In genomic region chr1:25795955-25796806, GRCh38 we compare ENCODE assay signal across 9 cellular contexts. TPM values are rescaled to one million over a fixed set of nuclear protein-coding genes. Genes with fewer than 3 reads are reported as not detected.
DNase-seq lines count a peak whose midpoint lies in the region; ATAC-seq, FAIRE-seq and TF ChIP-seq lines count a peak whose summit lies in the region.
"Had no signal": no experiment of that assay in that cellular context is flagged by ENCODE, and none has a peak within 500 bp of the region (broad histone marks: within the 10 kb centered on the region; RNA-seq: fewer than 3 reads in every experiment).

No MANE protein-coding gene starts in this region.

- no peaks in the 10 kb centered on the region for H3K9me3 ChIP-seq in HepG2 (ENCODE audit: low read length)
- H3K9me3 ChIP-seq: suprapubic skin had no signal

- POLR2A ChIA-PET in activated CD8-positive, alpha-beta T cell treated with anti-CD3 and anti-CD28 coated beads, Interleukin-2, amount 10 ng/mL, durations not matched to agents 7 days and 5 days (lab: Charles Lee): interaction anchor here (1.1 kb wide), 2 partner anchors 22 to 27 kb away, joined by 3 to 5 read pairs; no protein-coding TSS in a partner anchor
- POLR2A ChIA-PET in HepG2 (lab: Yijun Ruan, JAX): no interaction called here

- H3K27ac ChIP-seq in HepG2 (ENCODE audit: extremely low read length, insufficient read depth, low read length): no peak overlapping the region
- H3K27ac ChIP-seq: suprapubic skin had no signal

- peaks cover 50% of the 10 kb centered on the region for H3K4me1 Mint-ChIP-seq in activated CD8-positive, alpha-beta T cell treated with anti-CD3 and anti-CD28 coated beads, Interleukin-2, amount 10 ng/mL, durations not matched to agents 7 days and 5 days (ENCODE audit: low read depth)

- peak overlapping the region; percentile 70 for H3K27ac Mint-ChIP-seq in activated CD8-positive, alpha-beta T cell treated with anti-CD3 and anti-CD28 coated beads, Interleukin-2, amount 10 ng/mL, durations not matched to agents 7 days and 5 days

- no peak overlapping the region for H3K4me3 ChIP-seq in HepG2 (replicated peaks in 1 of 3; ENCODE audit: insufficient read depth in 1 of 3, low read depth in 2 of 3, low read length in 3 of 3)
- H3K4me3 ChIP-seq: suprapubic skin had no signal

- no peaks in the 10 kb centered on the region for H3K79me2 ChIP-seq in HepG2 (ENCODE audit: insufficient read depth, low read length)

- peak overlapping the region; percentile 59 for H3K4me2 ChIP-seq in HepG2 (ENCODE audit: low read depth, low read length)

- no peak for TF ChIP-seq RAD21 in HepG2 (CRISPR knock-in tag; IDR thresholded peaks at IDR 0.05)

- TF ChIP-seq EP300 in HepG2 (IDR thresholded peaks at IDR 0.05; ENCODE audit: low read depth in 2 of 2, low read length in 2 of 2) (no peak), HepG2 (CRISPR knock-in tag; IDR thresholded peaks at IDR 0.05; ENCODE audit: borderline replicate concordance) (no peak)

- H3K36me3 Mint-ChIP-seq in activated CD8-positive, alpha-beta T cell treated with anti-CD3 and anti-CD28 coated beads, Interleukin-2, amount 10 ng/mL, durations not matched to agents 7 days and 5 days (ENCODE audit: low read depth): no peaks in the 10 kb centered on the region

- no peak for TF ChIP-seq CTCF in HepG2 (CRISPR knock-in tag; IDR thresholded peaks at IDR 0.05)

- BruUV-seq in HepG2 (replicated peaks; lab: Mats Ljungman, UMichigan): no TSS peak

- ATAC-seq in activated CD8-positive, alpha-beta T cell treated with anti-CD3 and anti-CD28 coated beads, Interleukin-2, amount 10 ng/mL, durations not matched to agents 7 days and 5 days: peak; percentile 27
- ATAC-seq in HepG2 (no peak), HG02610 (IDR thresholded peaks at IDR 0.05; ENCODE audit: unreplicated experiment) (no peak)

- no peak for FAIRE-seq in HepG2 (lab: Jason Lieb, UNC)

- peaks cover 0 to 17% of the 10 kb centered on the region in 2 experiments; a peak in 2 of 5 replicates for H3K27me3 ChIP-seq in HepG2 (ENCODE audit: control insufficient read depth in 1 of 2, insufficient read depth in 2 of 2, low read length in 2 of 2)
- H3K27me3 ChIP-seq: suprapubic skin had no signal

- TF ChIP-seq POLR2A in HepG2 (IDR thresholded peaks at IDR 0.05; ENCODE audit: insufficient read depth in 1 of 2, low read depth in 2 of 2, low read length in 2 of 2): no peak

- H3K4me1 ChIP-seq in HepG2 (ENCODE audit: insufficient read depth, low read length): peaks cover 34% of the 10 kb centered on the region

- in situ Hi-C loops in HepG2 (cut with HindIII; ENCODE audit: extremely low pct_ligation_motif_present, low pct_unique_long_range_greater_than_20kb): loop anchor here (5.0 kb wide), 1 partner anchor 39 kb away; no protein-coding TSS in a partner anchor

- no peak overlapping the region for H3K4me3 Mint-ChIP-seq in activated CD8-positive, alpha-beta T cell treated with anti-CD3 and anti-CD28 coated beads, Interleukin-2, amount 10 ng/mL, durations not matched to agents 7 days and 5 days

- no peaks in the 10 kb centered on the region for H4K20me1 ChIP-seq in HepG2 (ENCODE audit: insufficient read depth, low read length)

- H3K9ac ChIP-seq in HepG2 (ENCODE audit: insufficient read depth, low read depth, low read length): no peak overlapping the region

- no peaks in the 10 kb centered on the region for H3K9me3 Mint-ChIP-seq in activated CD8-positive, alpha-beta T cell treated with anti-CD3 and anti-CD28 coated beads, Interleukin-2, amount 10 ng/mL, durations not matched to agents 7 days and 5 days (ENCODE audit: insufficient read depth)

- H2AFZ ChIP-seq in HepG2 (ENCODE audit: low read length): no peak overlapping the region

- H3K27me3 Mint-ChIP-seq in activated CD8-positive, alpha-beta T cell treated with anti-CD3 and anti-CD28 coated beads, Interleukin-2, amount 10 ng/mL, durations not matched to agents 7 days and 5 days (ENCODE audit: low read depth): peaks cover 13% of the 10 kb centered on the region

- CTCF ChIA-PET in activated CD8-positive, alpha-beta T cell treated with anti-CD3 and anti-CD28 coated beads, Interleukin-2, amount 10 ng/mL, durations not matched to agents 7 days and 5 days (lab: Charles Lee): interaction anchor here (0.7 to 1.6 kb wide), 10 partner anchors 22 to 293 kb away, joined by 3 to 10 read pairs (median 4); no protein-coding TSS in a partner anchor
- CTCF ChIA-PET in HepG2 (lab: Yijun Ruan, JAX; ENCODE audit: low intra/inter-chr PET ratio, low total read pairs): interaction anchor here (0.7 to 2.4 kb wide), 6 partner anchors 15 to 188 kb away, joined by 3 to 13 read pairs (median 4); no protein-coding TSS in a partner anchor

- peak; percentile 67 for DNase-seq in stimulated activated CD4-positive, alpha-beta T cell treated with anti-CD3 and anti-CD28 coated beads, Interleukin-15, amount 100 ng/mL, for 24 hours
- DNase-seq in stimulated activated CD4-positive, alpha-beta T cell treated with anti-CD3 and anti-CD28 coated beads, Interleukin-12 subunit alpha, Interleukin-12 subunit beta, amount 100 ng/mL, for 4 hours: no peak
- no peak for DNase-seq in activated CD8-positive, alpha-beta T cell treated with anti-CD3 and anti-CD28 coated beads, Interleukin-2, amount 10 ng/mL, durations not matched to agents 7 days and 5 days
- DNase-seq in HepG2 (ENCODE audit: low spot score): no peak
- DNase-seq in NCI-H2227 (lab: John Stamatoyannopoulos, UW; ENCODE audit: unreplicated experiment): no peak
- no peak for DNase-seq in central memory CD4-positive, alpha-beta T cell
- no peak for DNase-seq in NCI-H748 treated with DMSO at 0.1 percent for 48 hours (lab: John Stamatoyannopoulos, UW)

- intact Hi-C loops in HepG2 (cut with micrococcal nuclease; ENCODE audit: unreplicated experiment): loop anchor here (5.0 kb wide), 2 partner anchors 39 to 179 kb away; partner anchors contain the start of gene MAN1C1

- 48% methylated on average over 21 of the region's 21 CpGs for WGBS in HepG2 (ENCODE audit: low lambda C conversion rate)

- no peaks in the 10 kb centered on the region for H3K36me3 ChIP-seq in HepG2 (replicated peaks in 1 of 2; ENCODE audit: control insufficient read depth in 1 of 2, insufficient read depth in 2 of 2, low read length in 2 of 2)
- H3K36me3 ChIP-seq: suprapubic skin had no signal

TF ChIP-seq in HepG2, 621 proteins besides CTCF, POLR2A, EP300 and RAD21:
- no peak for TF ChIP-seq IKZF1 (IDR thresholded peaks at IDR 0.05)
- TF ChIP-seq ZNF501 (CRISPR knock-in tag; IDR thresholded peaks at IDR 0.05): 0 out of 2 replicates have a peak, but pooled peaks have one; percentile 39

RNA-seq across cellular contexts. Expression of gene SELENON, which starts 3.8 kb away (rescaled TPM):
- total RNA-seq in activated CD8-positive, alpha-beta T cell treated with anti-CD3 and anti-CD28 coated beads, Interleukin-2, amount 10 ng/mL, durations not matched to agents 7 days and 5 days: 1 to 10 TPM; 4.5 to 5.1 TPM
- total RNA-seq in HepG2 (2016; rRNA removed; fragmentation: Illumina TruSeq; extraction: Trizol): 3.4 and 3.8 TPM in 2 replicates
- total RNA-seq in HepG2 (2016; cell fraction: cytosol; rRNA removed; fragmentation: Illumina TruSeq; extraction: Trizol; ENCODE audit: low read depth): 1.4 and 1.6 TPM in 2 replicates
- total RNA-seq in HepG2 (2016; cell fraction: insoluble cytoplasmic fraction; rRNA removed; fragmentation: Illumina TruSeq; extraction: Trizol): 2.6 and 3.9 TPM in 2 replicates
- 5.9 and 6.0 TPM in 2 replicates for total RNA-seq in HepG2 (2016; cell fraction: membrane; rRNA removed; fragmentation: Illumina TruSeq; extraction: Trizol)
- 6.6 and 8.7 TPM in 2 replicates for total RNA-seq in HepG2 (2016; cell fraction: nucleus; rRNA removed; fragmentation: Illumina TruSeq; extraction: Trizol)
- polyA plus RNA-seq in HepG2 (2011; rRNA removed): 8.0 and 8.9 TPM in 2 replicates
- 9.0 and 9.2 TPM in 2 replicates for polyA plus RNA-seq in HepG2 (2011; cell fraction: cytosol; rRNA removed)
- polyA plus RNA-seq in HepG2 (2011; cell fraction: nucleus; rRNA removed): 13.1 and 15.6 TPM in 2 replicates
- 10.5 and 11.5 TPM in 2 replicates for polyA plus RNA-seq in HepG2 (2012)
- 3.5 and 4.0 TPM in 2 replicates for polyA plus RNA-seq in HepG2 (2016; cell fraction: cytosol; fragmentation: Illumina TruSeq; extraction: Trizol; ENCODE audit: low read depth)
- 8.8 and 12.5 TPM in 2 replicates for polyA plus RNA-seq in HepG2 (2016; cell fraction: insoluble cytoplasmic fraction; fragmentation: Illumina TruSeq; extraction: Trizol; ENCODE audit: low read depth)
- polyA plus RNA-seq in HepG2 (2016; cell fraction: membrane; fragmentation: Illumina TruSeq; extraction: Trizol; ENCODE audit: low read depth): 12.1 and 12.7 TPM in 2 replicates
- polyA plus RNA-seq in HepG2 (2016; cell fraction: nucleus; fragmentation: Illumina TruSeq; extraction: Trizol; ENCODE audit: insufficient read depth, low read depth): 27.6 and 29.1 TPM in 2 replicates
- polyA minus RNA-seq in HepG2 (2011; rRNA and poly(A)+ RNA removed; ENCODE audit: low replicate concordance): 10.4 TPM in 2 replicates
- 8.1 and 8.3 TPM in 2 replicates for polyA minus RNA-seq in HepG2 (2011; cell fraction: cytosol; rRNA and poly(A)+ RNA removed)
- 3.1 and 5.0 TPM in 2 replicates for polyA minus RNA-seq in HepG2 (2011; cell fraction: nucleus; rRNA and poly(A)+ RNA removed)

RNA-seq across cellular contexts. Expression of gene MTFR1L, which starts 23.6 kb away (rescaled TPM):
- total RNA-seq in activated CD8-positive, alpha-beta T cell treated with anti-CD3 and anti-CD28 coated beads, Interleukin-2, amount 10 ng/mL, durations not matched to agents 7 days and 5 days: 10 to 100 TPM; 26.2 to 26.7 TPM
- 38.0 and 47.5 TPM in 2 replicates for total RNA-seq in HepG2 (2016; rRNA removed; fragmentation: Illumina TruSeq; extraction: Trizol)
- total RNA-seq in HepG2 (2016; cell fraction: cytosol; rRNA removed; fragmentation: Illumina TruSeq; extraction: Trizol; ENCODE audit: low read depth): 28.2 and 30.9 TPM in 2 replicates
- total RNA-seq in HepG2 (2016; cell fraction: insoluble cytoplasmic fraction; rRNA removed; fragmentation: Illumina TruSeq; extraction: Trizol): 40.1 and 47.2 TPM in 2 replicates
- 56.8 and 65.1 TPM in 2 replicates for total RNA-seq in HepG2 (2016; cell fraction: membrane; rRNA removed; fragmentation: Illumina TruSeq; extraction: Trizol)
- total RNA-seq in HepG2 (2016; cell fraction: nucleus; rRNA removed; fragmentation: Illumina TruSeq; extraction: Trizol): 25.8 and 26.4 TPM in 2 replicates
- 55.7 and 68.1 TPM in 2 replicates for polyA plus RNA-seq in HepG2 (2011; rRNA removed)
- polyA plus RNA-seq in HepG2 (2011; cell fraction: cytosol; rRNA removed): 36.1 and 44.8 TPM in 2 replicates
- 196 and 210 TPM in 2 replicates for polyA plus RNA-seq in HepG2 (2011; cell fraction: nucleus; rRNA removed)
- 39.2 and 42.0 TPM in 2 replicates for polyA plus RNA-seq in HepG2 (2012)
- polyA plus RNA-seq in HepG2 (2016; cell fraction: cytosol; fragmentation: Illumina TruSeq; extraction: Trizol; ENCODE audit: low read depth): 28.1 and 35.4 TPM in 2 replicates
- 45.3 and 52.8 TPM in 2 replicates for polyA plus RNA-seq in HepG2 (2016; cell fraction: insoluble cytoplasmic fraction; fragmentation: Illumina TruSeq; extraction: Trizol; ENCODE audit: low read depth)
- 52.1 and 54.5 TPM in 2 replicates for polyA plus RNA-seq in HepG2 (2016; cell fraction: membrane; fragmentation: Illumina TruSeq; extraction: Trizol; ENCODE audit: low read depth)
- polyA plus RNA-seq in HepG2 (2016; cell fraction: nucleus; fragmentation: Illumina TruSeq; extraction: Trizol; ENCODE audit: insufficient read depth, low read depth): 60.6 and 65.4 TPM in 2 replicates
- polyA minus RNA-seq in HepG2 (2011; rRNA and poly(A)+ RNA removed; ENCODE audit: low replicate concordance): 29.8 and 53.8 TPM in 2 replicates
- 18.0 and 18.1 TPM in 2 replicates for polyA minus RNA-seq in HepG2 (2011; cell fraction: cytosol; rRNA and poly(A)+ RNA removed)
- 23.8 and 32.3 TPM in 2 replicates for polyA minus RNA-seq in HepG2 (2011; cell fraction: nucleus; rRNA and poly(A)+ RNA removed)
